8 cellular contexts compared by ENCODE assay signal in genomic region chr1:26786437-26787380, GRCh38. TPM values are rescaled to one million over a fixed set of nuclear protein-coding genes. Genes with fewer than 3 reads are reported as not detected.
A peak's percentile ranks its signal among the peaks of the same experiment; 100 is the strongest.
DNase-seq lines count a peak whose midpoint lies in the region; ATAC-seq and TF ChIP-seq lines count a peak whose summit lies in the region.

No MANE protein-coding gene starts in this region.

- peaks cover 15% of the 10 kb centered on the region for H3K36me3 ChIP-seq in OCI-LY3 (replicated peaks; ENCODE audit: low read depth, low read length)
- H3K36me3 ChIP-seq in heart left ventricle, result peaks cover 0 to 18% (median 0%) of the 10 kb centered on the region in 9 donors
- no peaks in the 10 kb centered on the region for H3K36me3 ChIP-seq in ovary

- H3K36me3 Mint-ChIP-seq in activated naive CD8-positive, alpha-beta T cell treated with anti-CD3 and anti-CD28 coated beads, Interleukin-2, amount 10 ng/mL, durations not matched to agents 7 days and 5 days, result peaks cover 24% of the 10 kb centered on the region

- H3K27ac Mint-ChIP-seq in activated naive CD8-positive, alpha-beta T cell treated with anti-CD3 and anti-CD28 coated beads, Interleukin-2, amount 10 ng/mL, durations not matched to agents 7 days and 5 days, result peak overlapping the region; percentile 100

- H3K27ac ChIP-seq in OCI-LY3 (ENCODE audit: low read length) (peak overlapping the region; percentile 98), heart left ventricle (peak overlapping the region; percentile 96 to 100 (median 99)), ovary (peak overlapping the region; percentile 96 to 99)

- TF ChIP-seq CTCF in OCI-LY3 (IDR thresholded peaks at IDR 0.05; ENCODE audit: low read depth, low read length) (no peak), heart left ventricle (IDR thresholded peaks at IDR 0.05) (no peak), ovary (IDR thresholded peaks at IDR 0.05) (no peak)

- WGBS in heart left ventricle, 4 donors, result 7 to 12% (median 9%) methylated on average over 12 of the region's 12 CpGs
- 4 to 5% (median 4%) methylated on average over 12 of the region's 12 CpGs for WGBS in ovary, 3 donors

- H3K4me1 ChIP-seq in OCI-LY3 (ENCODE audit: low read length) (peaks cover 45% of the 10 kb centered on the region), heart left ventricle (peaks cover 12 to 91% (median 80%) of the 10 kb centered on the region in 12 donors), ovary (ENCODE audit: insufficient read depth) (peaks cover 28% of the 10 kb centered on the region)

- peaks cover 17% of the 10 kb centered on the region for H3K79me2 ChIP-seq in OCI-LY3 (ENCODE audit: low read length)

- DNase-seq in CD1c-positive myeloid dendritic cell (ENCODE audit: extremely low spot score), result peak; percentile 19
- peak; percentile 68 for DNase-seq in activated naive CD8-positive, alpha-beta T cell treated with anti-CD3 and anti-CD28 coated beads, Interleukin-2, amount 10 ng/mL, durations not matched to agents 7 days and 5 days
- DNase-seq in heart left ventricle, result peak; percentile 74 to 83 (median 79)
- DNase-seq in ovary, result peak; percentile 68 to 80 (median 74)
- no peak for DNase-seq in effector CD8-positive, alpha-beta T cell (lab: John Stamatoyannopoulos, UW)

- H3K9ac ChIP-seq in OCI-LY3 (ENCODE audit: low read length), result peak overlapping the region; percentile 97

- no peaks in the 10 kb centered on the region for H3K9me3 ChIP-seq in OCI-LY3 (ENCODE audit: insufficient read depth, low read length)
- H3K9me3 ChIP-seq in heart left ventricle, result no peaks in the 10 kb centered on the region
- H3K9me3 ChIP-seq in ovary, result no peaks in the 10 kb centered on the region

- H4K20me1 ChIP-seq in OCI-LY3 (ENCODE audit: insufficient read depth, low read length), result no peaks in the 10 kb centered on the region

- peak; percentile 15 for ATAC-seq in GM21825 (IDR thresholded peaks at IDR 0.05; ENCODE audit: unreplicated experiment)
- ATAC-seq in activated naive CD8-positive, alpha-beta T cell treated with anti-CD3 and anti-CD28 coated beads, Interleukin-2, amount 10 ng/mL, durations not matched to agents 7 days and 5 days (ENCODE audit: low read depth), result peak; percentile 11
- ATAC-seq in heart left ventricle, result peak; percentile 35 to 50 (median 44)
- ATAC-seq in HG02870 (IDR thresholded peaks at IDR 0.05; ENCODE audit: unreplicated experiment), result no peak

- H3K9me3 Mint-ChIP-seq in activated naive CD8-positive, alpha-beta T cell treated with anti-CD3 and anti-CD28 coated beads, Interleukin-2, amount 10 ng/mL, durations not matched to agents 7 days and 5 days, result no peaks in the 10 kb centered on the region

- H3K4me3 ChIP-seq in OCI-LY3 (ENCODE audit: low read length), result peak overlapping the region; percentile 95
- H3K4me3 ChIP-seq in heart left ventricle, result peak overlapping the region; percentile 61 to 89 (median 75)
- peak overlapping the region; percentile 67 for H3K4me3 ChIP-seq in ovary

- H3K4me3 Mint-ChIP-seq in activated naive CD8-positive, alpha-beta T cell treated with anti-CD3 and anti-CD28 coated beads, Interleukin-2, amount 10 ng/mL, durations not matched to agents 7 days and 5 days, result peak overlapping the region; percentile 99

- H3K4me2 ChIP-seq in OCI-LY3 (ENCODE audit: low read length), result peak overlapping the region; percentile 96

- H2AFZ ChIP-seq in OCI-LY3 (ENCODE audit: low read depth, low read length), result no peak overlapping the region

- no peaks in the 10 kb centered on the region for H3K27me3 Mint-ChIP-seq in activated naive CD8-positive, alpha-beta T cell treated with anti-CD3 and anti-CD28 coated beads, Interleukin-2, amount 10 ng/mL, durations not matched to agents 7 days and 5 days

- POLR2A ChIA-PET in activated naive CD8-positive, alpha-beta T cell treated with anti-CD3 and anti-CD28 coated beads, Interleukin-2, amount 10 ng/mL, durations not matched to agents 7 days and 5 days (lab: Charles Lee), result interaction anchor here (0.8 to 9.3 kb wide), 26 partner anchors 8 to 286 kb away, joined by 3 to 357 read pairs (median 7); partner anchors contain the start of genes ARID1A, GPATCH3 and GPN2

- intact Hi-C loops in heart left ventricle (cut with DNase I) (loop anchor here in 6 of 10 donors (1.0 to 5.0 kb wide), 7 partner anchors 34 to 285 kb away; partner anchors contain the start of gene ARID1A (in 1 of the 6)), ovary (cut with DNase I) (loop anchor here (5.0 to 10.0 kb wide), 3 partner anchors 62 to 94 kb away; partner anchors contain the start of gene ARID1A (in 3 of the 4))

- no peak for TF ChIP-seq EP300 in ovary (IDR thresholded peaks at IDR 0.05)

- no peaks in the 10 kb centered on the region for H3K27me3 ChIP-seq in OCI-LY3 (ENCODE audit: low read depth, low read length)
- no peaks in the 10 kb centered on the region for H3K27me3 ChIP-seq in heart left ventricle
- H3K27me3 ChIP-seq in ovary, result no peaks in the 10 kb centered on the region

- TF ChIP-seq POLR2A in heart left ventricle (IDR thresholded peaks at IDR 0.05) (peak in 1 of 2 donors; percentile 51), ovary (IDR thresholded peaks at IDR 0.05) (peak; percentile 33)

- H3K4me1 Mint-ChIP-seq in activated naive CD8-positive, alpha-beta T cell treated with anti-CD3 and anti-CD28 coated beads, Interleukin-2, amount 10 ng/mL, durations not matched to agents 7 days and 5 days, result peaks cover 66% of the 10 kb centered on the region

RNA-seq across cellular contexts. Expression of gene PIGV, which starts 1.0 kb away (rescaled TPM):
- total RNA-seq in activated naive CD8-positive, alpha-beta T cell treated with anti-CD3 and anti-CD28 coated beads, Interleukin-2, amount 10 ng/mL, durations not matched to agents 7 days and 5 days, result 10 to 100 TPM; 21.5 TPM
- total RNA-seq in heart left ventricle (1 to 10 TPM; 4.3 to 8.8 (median 5.6) TPM), ovary (10 to 100 TPM in 5 of 7 donors, 1 to 10 TPM in 2; 9.2 to 15.4 (median 10.5) TPM)
- polyA plus RNA-seq in heart left ventricle (1 to 10 TPM; 2.7 to 4.4 TPM), ovary (10 to 100 TPM; 12.4 to 13.3 TPM)

RNA-seq across cellular contexts. Expression of gene ZDHHC18, which starts 39.8 kb away (rescaled TPM):
- total RNA-seq in activated naive CD8-positive, alpha-beta T cell treated with anti-CD3 and anti-CD28 coated beads, Interleukin-2, amount 10 ng/mL, durations not matched to agents 7 days and 5 days, result 10 to 100 TPM; 52.9 TPM
- total RNA-seq in heart left ventricle (10 to 100 TPM in 8 of 9 donors, 1 to 10 TPM in 1; 9.2 to 22.5 (median 12.2) TPM), ovary (10 to 100 TPM; 10.7 to 15.8 (median 12.3) TPM)
- polyA plus RNA-seq in heart left ventricle (10 to 100 TPM in 1 of 2 donors, 1 to 10 TPM in 1; 8.7 to 18.5 TPM), ovary (10 to 100 TPM in 1 of 2 donors, 1 to 10 TPM in 1; 9.5 to 12.9 TPM)
